ENCODE assay signal across 8 cellular contexts in genomic region chr9:37801287-37801850, GRCh38. TPM values are rescaled to one million over a fixed set of nuclear protein-coding genes. Genes with fewer than 3 reads are reported as not detected.
DNase-seq lines count a peak whose midpoint lies in the region; ATAC-seq, FAIRE-seq and TF ChIP-seq lines count a peak whose summit lies in the region.

No MANE protein-coding gene starts in this region.

- H3K9ac ChIP-seq in PC-3 (ENCODE audit: low read length): peak overlapping the region; percentile 87

- BruUV-seq in PC-3 (replicated peaks; lab: Mats Ljungman, UMichigan) (no TSS peak), MCF 10A (replicated peaks; lab: Mats Ljungman, UMichigan) (no TSS peak)

- H3K9me3 ChIP-seq in PC-3 (ENCODE audit: low read length): no peaks in the 10 kb centered on the region

- no peaks in the 10 kb centered on the region for H3K27me3 ChIP-seq in PC-3 (ENCODE audit: low read length)

- peaks cover 24% of the 10 kb centered on the region for H3K4me1 Mint-ChIP-seq in MCF 10A (ENCODE audit: insufficient read depth, unreplicated experiment)

- ATAC-seq in HG02884 (IDR thresholded peaks at IDR 0.05; ENCODE audit: unreplicated experiment) (peak; percentile 38), PC-3 (peak; percentile 39), left colon (peak; percentile 58)

- no peaks in the 10 kb centered on the region for H3K27me3 Mint-ChIP-seq in MCF 10A (ENCODE audit: insufficient read depth, unreplicated experiment)

- peak overlapping the region; percentile 88 for H3K4me3 Mint-ChIP-seq in MCF 10A (ENCODE audit: unreplicated experiment)

- no peaks in the 10 kb centered on the region for H3K36me3 ChIP-seq in PC-3 (ENCODE audit: low read depth, low read length)

- H2AFZ ChIP-seq in PC-3 (ENCODE audit: low read length): peak overlapping the region; percentile 78

- DNase-seq in NCI-H2171 treated with DMSO at 0.1 percent for 48 hours (lab: John Stamatoyannopoulos, UW) (peak; percentile 1), NCI-H2171 (lab: John Stamatoyannopoulos, UW) (no peak), PC-3 (peak; percentile 7), MCF 10A (ENCODE audit: unreplicated experiment) (peak; percentile 32), left colon (peak in 1 of 2 donors; percentile 50), D721Med (ENCODE audit: insufficient read length, low spot score) (no peak)
- peak; percentile 60 for DNase-seq in stimulated activated CD8-positive, alpha-beta memory T cell treated with anti-CD3 and anti-CD28 coated beads, Interleukin-4, amount 100 ng/mL, for 48 hours

- no peak for FAIRE-seq in D721Med (lab: Jason Lieb, UNC)

- no peaks in the 10 kb centered on the region for H3F3A ChIP-seq in PC-3 (ENCODE audit: low read length, unreplicated experiment)

- peak overlapping the region; percentile 93 for H3K4me3 ChIP-seq in PC-3 (ENCODE audit: low read length)

- H4K20me1 ChIP-seq in PC-3 (ENCODE audit: low read length): peaks cover 15% of the 10 kb centered on the region

- no peaks in the 10 kb centered on the region for H3K9me2 ChIP-seq in PC-3 (replicated peaks; ENCODE audit: low read length)

- peak overlapping the region; percentile 25 for H3K27ac ChIP-seq in PC-3 (ENCODE audit: low read length)

- no peak for TF ChIP-seq CTCF in PC-3 (conservative IDR thresholded peaks at IDR 0.05; ENCODE audit: low read depth, low read length)
- TF ChIP-seq CTCF in MCF 10A (IDR thresholded peaks at IDR 0.05; ENCODE audit: unreplicated experiment): no peak
- no peak for TF ChIP-seq CTCF in D721Med (IDR thresholded peaks at IDR 0.05; ENCODE audit: insufficient read depth, missing control alignments)

- no peaks in the 10 kb centered on the region for H3K9me3 Mint-ChIP-seq in MCF 10A (ENCODE audit: unreplicated experiment)

- peaks cover 53% of the 10 kb centered on the region for H3K79me2 ChIP-seq in PC-3 (ENCODE audit: low read length)

- intact Hi-C loops in PC-3 (cut with micrococcal nuclease) (no loop called here), MCF 10A (cut with micrococcal nuclease) (loop anchor here (10.0 kb wide), 1 partner anchor 317 kb away; the partner anchor contains the start of gene POLR1E), left colon (cut with DNase I, micrococcal nuclease) (no loop called here)

- POLR2A ChIA-PET in PC-3 (lab: Charles Lee; ENCODE audit: unreplicated experiment) (interaction anchor here (0.6 to 0.7 kb wide), 2 partner anchors 11 to 210 kb away, joined by 3 to 4 read pairs; no protein-coding TSS in a partner anchor), MCF 10A (lab: Yijun Ruan, JAX) (interaction anchor here (0.6 to 7.1 kb wide), 20 partner anchors 11 to 337 kb away, joined by 3 to 121 read pairs (median 4); partner anchors contain the start of genes EXOSC3, FBXO10, POLR1E and TOMM5)

- CTCF ChIA-PET in PC-3 (lab: Charles Lee): no interaction called here
- CTCF ChIA-PET in MCF 10A (lab: Yijun Ruan, JAX): interaction anchor here (0.6 to 1.0 kb wide), 4 partner anchors 9 to 628 kb away, joined by 3 to 5 read pairs (median 4); partner anchors contain the start of gene EXOSC3

- H3K27ac Mint-ChIP-seq in MCF 10A (ENCODE audit: low read depth, unreplicated experiment): peak overlapping the region; percentile 50

- peak overlapping the region; percentile 83 for H3K4me2 ChIP-seq in PC-3 (ENCODE audit: low read length)

- peaks cover 3% of the 10 kb centered on the region; the same call in 1 of the 2 replicates for H3K4me1 ChIP-seq in PC-3 (ENCODE audit: insufficient read depth, low read length)

- no peaks in the 10 kb centered on the region for H3K36me3 Mint-ChIP-seq in MCF 10A (ENCODE audit: insufficient read depth, unreplicated experiment)

RNA-seq across cellular contexts. Expression of gene DCAF10, which starts 0.8 kb away (rescaled TPM):
- 10.5 and 11.8 TPM in 2 replicates for total RNA-seq in PC-3 (2014; rRNA removed)
- total RNA-seq in MCF 10A (2022): 42.1 and 49.4 TPM in 2 replicates
- total RNA-seq in left colon: 10 to 100 TPM; 21.2 to 26.9 TPM

RNA-seq across cellular contexts. Expression of gene EXOSC3, which starts 16.5 kb away (rescaled TPM):
- total RNA-seq in PC-3 (2014; rRNA removed) (98.3 and 125 TPM in 2 replicates), MCF 10A (2022) (44.8 and 50.9 TPM in 2 replicates), left colon (10 to 100 TPM; 30.5 to 31.4 TPM)

RNA-seq across cellular contexts. Expression of gene TRMT10B, which starts 47.8 kb away (rescaled TPM):
- total RNA-seq in PC-3 (2014; rRNA removed) (1.1 and 3.4 TPM in 2 replicates), MCF 10A (2022) (4.9 and 6.9 TPM in 2 replicates), left colon (1 to 10 TPM; 6.6 to 7.2 TPM)

Comparison
In these comparisons a context has a peak if more than half of its experiments do, and no peak if none do; other contexts are left out.
1. DNase-seq: peak in NCI-H2171 treated with DMSO at 0.1 percent for 48 hours (single experiment), PC-3 (single experiment), MCF 10A (single experiment) and stimulated activated CD8-positive, alpha-beta memory T cell treated with anti-CD3 and anti-CD28 coated beads, Interleukin-4, amount 100 ng/mL, for 48 hours (single experiment); none in NCI-H2171 (single experiment) and D721Med (single experiment).
2. Peak in every context shown above with its lines, with median percentiles within 50 percentile points of each other: ATAC-seq.